ENCODE assay signal across 23 cellular contexts in the genomic region with DNA sequence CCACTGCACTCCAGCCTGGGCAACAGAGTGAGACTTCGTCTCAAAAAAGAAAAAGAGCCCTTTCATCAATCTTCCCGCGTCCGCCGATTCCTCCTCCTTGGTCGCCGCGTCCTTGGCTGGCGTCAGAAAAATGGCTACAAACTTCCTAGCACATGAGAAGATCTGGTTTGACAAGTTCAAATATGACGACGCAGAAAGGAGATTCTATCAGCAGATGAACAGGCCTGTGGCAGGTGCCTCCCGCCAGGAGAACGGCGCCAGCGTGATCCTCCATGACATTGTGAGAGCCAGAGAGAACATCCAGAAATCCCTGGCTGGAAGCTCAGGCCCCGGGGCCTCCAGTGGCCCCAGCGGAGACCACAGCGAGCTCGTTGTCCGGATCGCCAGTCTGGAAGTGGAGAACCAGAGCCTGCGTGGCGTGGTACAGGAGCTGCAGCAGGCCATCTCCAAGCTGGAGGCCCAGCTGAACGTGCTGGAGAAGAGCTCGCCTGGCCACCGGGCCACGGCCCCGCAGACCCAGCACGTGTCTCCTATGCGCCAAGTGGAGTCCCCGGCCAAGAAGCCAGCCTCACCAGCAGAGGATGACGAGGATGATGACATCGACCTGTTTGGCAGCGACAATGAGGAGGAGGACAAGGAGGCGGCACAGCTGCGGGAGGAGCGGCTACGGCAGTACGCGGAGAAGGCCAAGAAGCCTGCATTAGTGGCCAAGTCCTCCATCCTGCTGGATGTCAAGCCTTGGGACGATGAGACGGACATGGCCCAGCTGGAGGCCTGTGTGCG. TPM values are rescaled to one million over a fixed set of nuclear protein-coding genes. Genes with fewer than 3 reads are reported as not detected.
DNase-seq lines count a peak whose midpoint lies in the region; ATAC-seq and TF ChIP-seq lines count a peak whose summit lies in the region.
"Had no signal": no experiment of that assay in that cellular context is flagged by ENCODE, and none has a peak within 500 bp of the region (broad histone marks: within the 10 kb centered on the region; RNA-seq: fewer than 3 reads in every experiment).

No MANE protein-coding gene starts in this region.

- BruUV-seq in mammary epithelial cell (replicated peaks; lab: Mats Ljungman, UMichigan): no TSS peak

- H3K79me2 ChIP-seq in mammary epithelial cell (ENCODE audit: insufficient read depth, low read length) (no peaks in the 10 kb centered on the region), parathyroid adenoma (no peaks in the 10 kb centered on the region)

- WGBS in mammary epithelial cell (ENCODE audit: low coverage, missing lambda C conversion rate): 94% methylated on average over 29 of the region's 43 CpGs

- H4K20me1 ChIP-seq in mammary epithelial cell (ENCODE audit: insufficient read depth, low read length): no peaks in the 10 kb centered on the region

- H3K4me1 Mint-ChIP-seq in effector memory CD8-positive, alpha-beta T cell (ENCODE audit: low read depth in 2 of 2): peaks cover 15 to 17% of the 10 kb centered on the region in 2 donors
- peaks cover 31% of the 10 kb centered on the region for H3K4me1 Mint-ChIP-seq in stimulated activated naive CD8-positive, alpha-beta T cell treated with anti-CD3 and anti-CD28 coated beads, Interleukin-15, amount 100 ng/mL, for 72 hours

- DNase-seq in breast epithelium (ENCODE audit: low spot score in 2 of 2) (no peak), mammary epithelial cell (no peak)
- no peak for DNase-seq in effector memory CD8-positive, alpha-beta T cell
- DNase-seq in stimulated activated naive CD8-positive, alpha-beta T cell treated with anti-CD3 and anti-CD28 coated beads, Interleukin-15, amount 100 ng/mL, for 72 hours: no peak
- DNase-seq: activated effector memory CD4-positive, alpha-beta T cell treated with anti-CD3 and anti-CD28 coated beads, Interleukin-2, amount 50 U/mL, for 16 hours; amygdala; C1 segment of cervical spinal cord; DMS 273 treated with DMSO at 0.1 percent for 48 hours; gastrocnemius medialis; KBM-7; NCI-H1694; NCI-H748 treated with DMSO at 0.1 percent for 48 hours; PC-9; SJCRH30; T1000 had no signal

- peak overlapping the region; percentile 73 to 81 for H3K27ac ChIP-seq in breast epithelium
- H3K27ac ChIP-seq in mammary epithelial cell (ENCODE audit: insufficient read depth, low read depth, low read length): no peak overlapping the region
- H3K27ac ChIP-seq in parathyroid adenoma: no peak overlapping the region
- H3K27ac ChIP-seq: PC-9, SJCRH30 had no signal

- H3K9me3 ChIP-seq in breast epithelium (no peaks in the 10 kb centered on the region), mammary epithelial cell (replicated peaks; ENCODE audit: insufficient read depth, low read length) (no peaks in the 10 kb centered on the region), parathyroid adenoma (ENCODE audit: control insufficient read depth, low read length) (no peaks in the 10 kb centered on the region)
- H3K9me3 ChIP-seq: gastrocnemius medialis, SJCRH30 had no signal

- peaks cover 3% of the 10 kb centered on the region for H3K36me3 Mint-ChIP-seq in effector memory CD8-positive, alpha-beta T cell (ENCODE audit: insufficient read depth)
- H3K36me3 Mint-ChIP-seq: mesothelial cell of epicardium had no signal

- H3K4me3 Mint-ChIP-seq in effector memory CD8-positive, alpha-beta T cell: peak overlapping the region; percentile 4 to 49
- peak overlapping the region in 1 of 2 donors; percentile 19 for H3K4me3 Mint-ChIP-seq in stimulated activated naive CD8-positive, alpha-beta T cell treated with anti-CD3 and anti-CD28 coated beads, Interleukin-15, amount 100 ng/mL, for 72 hours
- H3K4me3 Mint-ChIP-seq: mesothelial cell of epicardium had no signal

- H3K27ac Mint-ChIP-seq in effector memory CD8-positive, alpha-beta T cell: no peak overlapping the region
- H3K27ac Mint-ChIP-seq in stimulated activated naive CD8-positive, alpha-beta T cell treated with anti-CD3 and anti-CD28 coated beads, Interleukin-15, amount 100 ng/mL, for 72 hours: peak overlapping the region in 1 of 2 donors; percentile 51
- H3K27ac Mint-ChIP-seq: mesothelial cell of epicardium had no signal

- H3K27me3 Mint-ChIP-seq in effector memory CD8-positive, alpha-beta T cell: peaks cover 8 to 11% of the 10 kb centered on the region in 2 donors
- no peaks in the 10 kb centered on the region for H3K27me3 Mint-ChIP-seq in stimulated activated naive CD8-positive, alpha-beta T cell treated with anti-CD3 and anti-CD28 coated beads, Interleukin-15, amount 100 ng/mL, for 72 hours

- dilution Hi-C loops in mammary epithelial cell (cut with HindIII; ENCODE audit: low sequenced_read_pairs): no loop called here

- H3K4me3 ChIP-seq in breast epithelium: no peak overlapping the region
- no peak overlapping the region for H3K4me3 ChIP-seq in mammary epithelial cell (replicated peaks in 1 of 3; ENCODE audit: insufficient read depth in 1 of 3, low read depth in 2 of 3, low read length in 3 of 3)
- H3K4me3 ChIP-seq in parathyroid adenoma (ENCODE audit: low read depth, low read length): no peak overlapping the region
- H3K4me3 ChIP-seq: PC-9, SJCRH30 had no signal

- intact Hi-C loops in breast epithelium (cut with DNase I; ENCODE audit: low total_unique reads): loop anchor here (1.0 to 10.0 kb wide), 2 partner anchors 50 to 186 kb away; no protein-coding TSS in a partner anchor
- intact Hi-C loops in mammary epithelial cell (cut with micrococcal nuclease): loop anchor here (5.0 kb wide), 2 partner anchors 67 to 118 kb away; a partner anchor contains a TSS

- TF ChIP-seq CTCF in breast epithelium (IDR thresholded peaks at IDR 0.05): no peak
- no peak for TF ChIP-seq CTCF in mammary epithelial cell (conservative IDR thresholded peaks at IDR 0.05 in 1 of 2, IDR thresholded peaks at IDR 0.05 in 1 of 2; ENCODE audit: extremely low read depth in 1 of 2, insufficient read depth in 1 of 2, low read depth in 1 of 2, low read length in 2 of 2)
- TF ChIP-seq CTCF in parathyroid adenoma (IDR thresholded peaks at IDR 0.05): no peak

- no peak for TF ChIP-seq POLR2A in breast epithelium (IDR thresholded peaks at IDR 0.05)

- CTCF ChIA-PET in mammary epithelial cell (lab: Charles Lee; ENCODE audit: low non-redundant PET): interaction anchor here (0.6 kb wide), 1 partner anchor 62 kb away, joined by 3 read pairs; no protein-coding TSS in a partner anchor

- no peak overlapping the region for H2AFZ ChIP-seq in mammary epithelial cell (ENCODE audit: low read depth, low read length)
- no peak overlapping the region for H2AFZ ChIP-seq in parathyroid adenoma
- H2AFZ ChIP-seq: PC-9 had no signal

- in situ Hi-C loops in mammary epithelial cell (cut with MboI; ENCODE audit: low sequenced_read_pairs in 2 of 2): loop anchor here (5.0 to 10.0 kb wide), 2 partner anchors 188 to 196 kb away; a partner anchor contains a TSS

- no peak for ATAC-seq in effector memory CD8-positive, alpha-beta T cell (replicated peaks)
- no peak for ATAC-seq in GM19395 (IDR thresholded peaks at IDR 0.05; ENCODE audit: unreplicated experiment)
- ATAC-seq in stimulated activated naive CD8-positive, alpha-beta T cell treated with anti-CD3 and anti-CD28 coated beads, Interleukin-15, amount 100 ng/mL, for 72 hours: no peak
- ATAC-seq: activated CD4-positive, CD25-positive, alpha-beta regulatory T cell treated with anti-CD3 and anti-CD28 coated beads, Interleukin-2, amount 50 U/mL, for 24 hours; esophagus mucosa; gastrocnemius medialis had no signal

- H3K4me2 ChIP-seq in mammary epithelial cell (ENCODE audit: insufficient read depth, low read depth, low read length): no peak overlapping the region
- H3K4me2 ChIP-seq in parathyroid adenoma (ENCODE audit: low read length): peak overlapping the region; percentile 17
- H3K4me2 ChIP-seq: PC-9 had no signal

- H3K4me1 ChIP-seq in breast epithelium (no peaks in the 10 kb centered on the region), mammary epithelial cell (ENCODE audit: insufficient read depth, low read length) (peaks cover 26% of the 10 kb centered on the region), parathyroid adenoma (peaks cover 4% of the 10 kb centered on the region)

- no peak overlapping the region for H3K9ac ChIP-seq in mammary epithelial cell (ENCODE audit: insufficient read depth, low read length)
- H3K9ac ChIP-seq in parathyroid adenoma: no peak overlapping the region

- H3K27me3 ChIP-seq in breast epithelium (no peaks in the 10 kb centered on the region), mammary epithelial cell (ENCODE audit: insufficient read depth, low read length) (no peaks in the 10 kb centered on the region), parathyroid adenoma (ENCODE audit: control insufficient read depth, insufficient read depth, low read length) (no peaks in the 10 kb centered on the region)
- H3K27me3 ChIP-seq: gastrocnemius medialis had no signal

- no peaks in the 10 kb centered on the region for H3K36me3 ChIP-seq in breast epithelium
- no peaks in the 10 kb centered on the region for H3K36me3 ChIP-seq in mammary epithelial cell (ENCODE audit: insufficient read depth, low read length)
- no peaks in the 10 kb centered on the region for H3K36me3 ChIP-seq in parathyroid adenoma (ENCODE audit: control insufficient read depth, insufficient read depth, low read length)
- H3K36me3 ChIP-seq: gastrocnemius medialis, SJCRH30 had no signal

- H3K9me3 Mint-ChIP-seq in effector memory CD8-positive, alpha-beta T cell: no peaks in the 10 kb centered on the region
- no peaks in the 10 kb centered on the region for H3K9me3 Mint-ChIP-seq in stimulated activated naive CD8-positive, alpha-beta T cell treated with anti-CD3 and anti-CD28 coated beads, Interleukin-15, amount 100 ng/mL, for 72 hours
- H3K9me3 Mint-ChIP-seq: mesothelial cell of epicardium had no signal

RNA-seq across cellular contexts. Expression of a gene that starts 2.1 kb away (rescaled TPM):
- 1 to 10 TPM; 4.6 to 6.4 (median 5.0) TPM for total RNA-seq in breast epithelium
- total RNA-seq in mammary epithelial cell: 1 to 10 TPM; 1.2 to 1.5 TPM
- polyA plus RNA-seq in mammary epithelial cell: 0.59 TPM
- not detected for polyA minus RNA-seq in mammary epithelial cell

RNA-seq across cellular contexts. Expression of a gene that starts 8.6 kb away (rescaled TPM):
- total RNA-seq in breast epithelium: 1 to 10 TPM in 2 of 3 donors, not detected in 1; 2.5 to 3.9 TPM
- not detected for total RNA-seq in mammary epithelial cell
- not detected for polyA plus RNA-seq in mammary epithelial cell
- not detected for polyA minus RNA-seq in mammary epithelial cell
- total RNA-seq: gastrocnemius medialis, kidney epithelial cell had no signal

RNA-seq across cellular contexts. Expression of a gene that starts 15.1 kb away (rescaled TPM):
- total RNA-seq in breast epithelium (not detected), mammary epithelial cell (not detected)
- polyA plus RNA-seq in mammary epithelial cell: not detected
- polyA minus RNA-seq in mammary epithelial cell: not detected
- total RNA-seq: gastrocnemius medialis, kidney epithelial cell, PC-9, renal cortical epithelial cell, SJCRH30, temporal lobe had no signal

RNA-seq across cellular contexts. Expression of a gene that starts 20.1 kb away (rescaled TPM):
- total RNA-seq in breast epithelium (10 to 100 TPM; 10.8 to 15.4 (median 14.2) TPM), mammary epithelial cell (10 to 100 TPM; 15.8 to 25.7 TPM)
- polyA plus RNA-seq in mammary epithelial cell: 18.6 TPM
- 18.8 TPM for polyA minus RNA-seq in mammary epithelial cell

RNA-seq across cellular contexts. Expression of a gene that starts 38.9 kb away (rescaled TPM):
- total RNA-seq in breast epithelium: 10 to 100 TPM in 1 of 3 donors, 1 to 10 TPM in 2; 5.1 to 11.0 (median 5.2) TPM
- total RNA-seq in mammary epithelial cell: 1 to 10 TPM; 3.2 to 6.9 TPM
- polyA plus RNA-seq in mammary epithelial cell: 10.3 TPM
- polyA minus RNA-seq in mammary epithelial cell: 1.1 TPM

Comparison
In these comparisons a context has a peak if more than half of its experiments do, and no peak if none do; other contexts are left out.
1. H3K27ac ChIP-seq: peak in breast epithelium (2 of 2); none in mammary epithelial cell (single experiment) and parathyroid adenoma (single experiment).